ENCODE assay signal across 21 cellular contexts in the genomic region with DNA sequence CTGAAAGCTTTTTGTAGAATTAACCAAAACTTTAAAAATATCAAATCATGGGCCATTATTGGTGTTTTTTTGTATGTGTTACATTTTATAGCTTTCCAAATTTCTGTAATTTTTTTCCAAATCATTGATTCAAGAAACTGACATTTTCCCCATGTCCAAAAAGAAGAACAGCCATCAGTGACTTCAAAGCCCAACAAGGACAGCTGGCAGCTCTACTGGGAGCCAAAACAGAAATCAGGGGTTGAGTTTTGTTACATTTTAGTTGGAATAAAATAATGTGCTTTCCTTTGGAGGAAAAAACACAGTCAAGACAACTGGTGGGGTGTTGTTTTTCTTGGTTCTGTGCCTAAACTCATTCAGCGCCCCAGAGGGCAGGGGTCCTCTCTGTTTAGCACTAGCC. TPM values are rescaled to one million over a fixed set of nuclear protein-coding genes. Genes with fewer than 3 reads are reported as not detected.
DNase-seq lines count a peak whose midpoint lies in the region; TF ChIP-seq lines count a peak whose summit lies in the region.
"Had no signal": no experiment of that assay in that cellular context is flagged by ENCODE, and none has a peak within 500 bp of the region (broad histone marks: within the 10 kb centered on the region; RNA-seq: fewer than 3 reads in every experiment).

No MANE protein-coding gene starts in this region.

- in situ Hi-C loops in G401 (cut with HindIII; ENCODE audit: low sequenced_read_pairs): no loop called here

- H3K27ac Mint-ChIP-seq in glutamatergic neuron (ENCODE audit: unreplicated experiment): peak overlapping the region; percentile 86
- H3K27ac Mint-ChIP-seq: CD14-positive monocyte; CD4-positive, alpha-beta memory T cell; CD4-positive, CD25-positive, alpha-beta regulatory T cell; CD8-positive, alpha-beta memory T cell had no signal

- no peaks in the 10 kb centered on the region for H3K9me3 Mint-ChIP-seq in glutamatergic neuron (ENCODE audit: unreplicated experiment)

- H3K4me3 Mint-ChIP-seq in glutamatergic neuron (ENCODE audit: unreplicated experiment): peak overlapping the region; percentile 26
- H3K4me3 Mint-ChIP-seq: CD14-positive monocyte; CD4-positive, alpha-beta memory T cell; CD4-positive, CD25-positive, alpha-beta regulatory T cell; CD8-positive, alpha-beta memory T cell had no signal

- H3K36me3 Mint-ChIP-seq in glutamatergic neuron (ENCODE audit: unreplicated experiment): peaks cover 11% of the 10 kb centered on the region
- H3K36me3 Mint-ChIP-seq: CD14-positive monocyte; CD4-positive, alpha-beta memory T cell; CD4-positive, CD25-positive, alpha-beta regulatory T cell had no signal

- no peaks in the 10 kb centered on the region for H3K27me3 Mint-ChIP-seq in glutamatergic neuron (ENCODE audit: unreplicated experiment)
- H3K27me3 Mint-ChIP-seq: CD4-positive, alpha-beta memory T cell had no signal

- DNase-seq in G401 (ENCODE audit: low spot score) (peak; percentile 90), cerebellar cortex (ENCODE audit: low spot score) (peak; percentile 88), glutamatergic neuron (no peak), NCI-H128 (lab: John Stamatoyannopoulos, UW; ENCODE audit: unreplicated experiment) (no peak)
- no peak for DNase-seq in stimulated activated naive CD4-positive, alpha-beta T cell (lab: John Stamatoyannopoulos, UW)
- DNase-seq: 8988T; ACHN; BE2C; CD4-positive, alpha-beta memory T cell; CD4-positive, CD25-positive, alpha-beta regulatory T cell; CD8-positive, alpha-beta memory T cell; COR-L47; DMS153; DMS53; DMS79; DND-41; EL; GF-D8 had no signal

- TF ChIP-seq CTCF in glutamatergic neuron (IDR thresholded peaks at IDR 0.05; ENCODE audit: partially characterized antibody, unreplicated experiment): no peak

- H3K4me1 Mint-ChIP-seq in glutamatergic neuron (ENCODE audit: low read depth, unreplicated experiment): peaks cover 2% of the 10 kb centered on the region
- H3K4me1 Mint-ChIP-seq: CD14-positive monocyte had no signal

RNA-seq across cellular contexts. Expression of a gene that starts 23.8 kb away (rescaled TPM):
- not detected in 2 replicates for total RNA-seq in G401 (2014; rRNA removed; shearing (Covaris generic))
- 14.1 TPM for total RNA-seq in glutamatergic neuron (ENCODE audit: unreplicated experiment)
- total RNA-seq: A673; CD4-positive, alpha-beta memory T cell; CD4-positive, CD25-positive, alpha-beta regulatory T cell; CD8-positive, alpha-beta memory T cell; Daoy had no signal

Comparison
In these comparisons a context has a peak if more than half of its experiments do, and no peak if none do; other contexts are left out.
1. DNase-seq: peak in G401 (single experiment) and cerebellar cortex (single experiment); none in glutamatergic neuron (single experiment), NCI-H128 (single experiment) and stimulated activated naive CD4-positive, alpha-beta T cell (0 of 6).
2. RNA of a gene that starts 23.8 kb away (total RNA-seq): 14.1 TPM in glutamatergic neuron (single experiment); not detected in G401; every median in the first group is over 10 times any median in the second.